ENCODE assay signal across 9 cellular contexts in genomic region chr17:63275318-63275967, GRCh38.
DNase-seq lines count a peak whose midpoint lies in the region; ATAC-seq and TF ChIP-seq lines count a peak whose summit lies in the region.
"Had no signal": no experiment of that assay in that cellular context is flagged by ENCODE, and none has a peak within 500 bp of the region (broad histone marks: within the 10 kb centered on the region; RNA-seq: fewer than 3 reads in every experiment).

No MANE protein-coding gene starts in this region.

- peak; percentile 78 for ATAC-seq in naive thymus-derived CD4-positive, alpha-beta T cell
- ATAC-seq in HG03432 (IDR thresholded peaks at IDR 0.05; ENCODE audit: unreplicated experiment) (no peak), HG03378 (IDR thresholded peaks at IDR 0.05; ENCODE audit: unreplicated experiment) (no peak), HG03045 (IDR thresholded peaks at IDR 0.05; ENCODE audit: unreplicated experiment) (no peak)
- ATAC-seq in effector memory CD8-positive, alpha-beta T cell (replicated peaks) = no peak

- CTCF ChIA-PET in Calu3 (lab: Charles Lee) = interaction anchor here (0.7 to 0.9 kb wide), 2 partner anchors 158 to 193 kb away, joined by 3 to 4 read pairs; no protein-coding TSS in a partner anchor
- CTCF ChIA-PET in naive thymus-derived CD4-positive, alpha-beta T cell (lab: Charles Lee) = no interaction called here

- no peak for TF ChIP-seq CTCF in Calu3 (IDR thresholded peaks at IDR 0.05; ENCODE audit: unreplicated experiment)
- no peak for TF ChIP-seq CTCF in choroid plexus epithelial cell (conservative IDR thresholded peaks at IDR 0.05; ENCODE audit: low read depth, low read length)

- no peaks in the 10 kb centered on the region for H3K36me3 ChIP-seq in naive thymus-derived CD4-positive, alpha-beta T cell (ENCODE audit: control insufficient read depth in 2 of 3, insufficient read depth in 3 of 3, low read length in 3 of 3)

- no peak overlapping the region for H3K27ac ChIP-seq in naive thymus-derived CD4-positive, alpha-beta T cell (ENCODE audit: low read depth, low read length)

- BruUV-seq in Calu3 (replicated peaks; lab: Mats Ljungman, UMichigan) = no TSS peak

- H3K9me3 Mint-ChIP-seq in Calu3 (ENCODE audit: low read depth, unreplicated experiment) = peaks cover 2% of the 10 kb centered on the region
- H3K9me3 Mint-ChIP-seq in naive thymus-derived CD4-positive, alpha-beta T cell = peaks cover 0 to 2% (median 0%) of the 10 kb centered on the region in 11 donors
- H3K9me3 Mint-ChIP-seq in effector memory CD8-positive, alpha-beta T cell = no peaks in the 10 kb centered on the region

- peak; percentile 24 for DNase-seq in Calu3
- DNase-seq in MV-4-11 (lab: John Stamatoyannopoulos, UW) = peak; percentile 84
- DNase-seq in choroid plexus epithelial cell (ENCODE audit: low read depth) = peak; percentile 96
- DNase-seq in naive thymus-derived CD4-positive, alpha-beta T cell = no peak
- no peak for DNase-seq in effector memory CD8-positive, alpha-beta T cell

- H3K4me3 ChIP-seq in choroid plexus epithelial cell (ENCODE audit: low read depth, low read length) = no peak overlapping the region
- no peak overlapping the region for H3K4me3 ChIP-seq in naive thymus-derived CD4-positive, alpha-beta T cell (ENCODE audit: low read length)
- H3K4me3 ChIP-seq: dorsolateral prefrontal cortex had no signal

- no peaks in the 10 kb centered on the region for H3K9me3 ChIP-seq in naive thymus-derived CD4-positive, alpha-beta T cell (ENCODE audit: control insufficient read depth in 2 of 3, low read length in 3 of 3)

- POLR2A ChIA-PET in naive thymus-derived CD4-positive, alpha-beta T cell (lab: Charles Lee) = no interaction called here

- H3K4me1 Mint-ChIP-seq in Calu3 (ENCODE audit: low read depth, unreplicated experiment) = peaks cover 27% of the 10 kb centered on the region
- peaks cover 0 to 10% (median 0%) of the 10 kb centered on the region in 7 donors for H3K4me1 Mint-ChIP-seq in naive thymus-derived CD4-positive, alpha-beta T cell
- peaks cover 0 to 1% of the 10 kb centered on the region in 2 donors for H3K4me1 Mint-ChIP-seq in effector memory CD8-positive, alpha-beta T cell (ENCODE audit: low read depth in 2 of 2)

- no peaks in the 10 kb centered on the region for H3K27me3 Mint-ChIP-seq in Calu3 (ENCODE audit: unreplicated experiment)
- peaks cover 0 to 3% (median 0%) of the 10 kb centered on the region in 5 donors for H3K27me3 Mint-ChIP-seq in naive thymus-derived CD4-positive, alpha-beta T cell
- no peaks in the 10 kb centered on the region for H3K27me3 Mint-ChIP-seq in effector memory CD8-positive, alpha-beta T cell

- intact Hi-C loops in Calu3 (cut with micrococcal nuclease; ENCODE audit: unreplicated experiment) = no loop called here
- intact Hi-C loops in naive thymus-derived CD4-positive, alpha-beta T cell (cut with micrococcal nuclease) = no loop called here

- no peaks in the 10 kb centered on the region for H3K36me3 Mint-ChIP-seq in Calu3 (ENCODE audit: insufficient read depth, unreplicated experiment)
- H3K36me3 Mint-ChIP-seq in naive thymus-derived CD4-positive, alpha-beta T cell = peaks cover 0 to 25% (median 10%) of the 10 kb centered on the region in 5 donors
- H3K36me3 Mint-ChIP-seq in effector memory CD8-positive, alpha-beta T cell (ENCODE audit: insufficient read depth) = no peaks in the 10 kb centered on the region

- no peaks in the 10 kb centered on the region for H3K27me3 ChIP-seq in naive thymus-derived CD4-positive, alpha-beta T cell (ENCODE audit: control insufficient read depth in 2 of 2, insufficient read depth in 2 of 2, low read length in 2 of 2)
- H3K27me3 ChIP-seq: dorsolateral prefrontal cortex had no signal

- no peak overlapping the region for H3K4me3 Mint-ChIP-seq in Calu3 (ENCODE audit: low read depth, unreplicated experiment)
- no peak overlapping the region for H3K4me3 Mint-ChIP-seq in naive thymus-derived CD4-positive, alpha-beta T cell
- H3K4me3 Mint-ChIP-seq in effector memory CD8-positive, alpha-beta T cell = no peak overlapping the region

- H3K27ac Mint-ChIP-seq in Calu3 (ENCODE audit: unreplicated experiment) = peak overlapping the region; percentile 62
- no peak overlapping the region for H3K27ac Mint-ChIP-seq in naive thymus-derived CD4-positive, alpha-beta T cell
- no peak overlapping the region for H3K27ac Mint-ChIP-seq in effector memory CD8-positive, alpha-beta T cell

- no peaks in the 10 kb centered on the region for H3K4me1 ChIP-seq in naive thymus-derived CD4-positive, alpha-beta T cell (ENCODE audit: control insufficient read depth in 2 of 2, insufficient read depth in 2 of 2, low read length in 2 of 2)

Comparison
In these comparisons a context has a peak if more than half of its experiments do, and no peak if none do; other contexts are left out.
1. DNase-seq: peak in Calu3 (single experiment), MV-4-11 (single experiment) and choroid plexus epithelial cell (single experiment); none in naive thymus-derived CD4-positive, alpha-beta T cell (0 of 9) and effector memory CD8-positive, alpha-beta T cell (0 of 3).